In genomic region chr15:100383302-100384107, GRCh38 we compare ENCODE assay signal across 8 cellular contexts. TPM values are rescaled to one million over a fixed set of nuclear protein-coding genes. Genes with fewer than 3 reads are reported as not detected.
DNase-seq lines count a peak whose midpoint lies in the region; ATAC-seq, FAIRE-seq and TF ChIP-seq lines count a peak whose summit lies in the region.

No MANE protein-coding gene starts in this region.

- peaks cover 26% of the 10 kb centered on the region for H3K9me3 ChIP-seq in MG63

- peak; percentile 21 for TF ChIP-seq CTCF in AG09309 (IDR thresholded peaks at IDR 0.05; ENCODE audit: control insufficient read depth, insufficient read depth, low read depth, low read length, missing control alignments)
- peak; percentile 34 for TF ChIP-seq CTCF in fibroblast of villous mesenchyme (IDR thresholded peaks at IDR 0.05; ENCODE audit: insufficient read depth, low read depth, low read length)
- no peak for TF ChIP-seq CTCF in GM13976 (IDR thresholded peaks at IDR 0.05; ENCODE audit: borderline replicate concordance, control extremely low read depth, extremely low read depth, insufficient read depth, missing control alignments)

- in situ Hi-C loops in G401 (cut with HindIII; ENCODE audit: low sequenced_read_pairs) (no loop called here), GM13976 (cut with MboI; ENCODE audit: low sequenced_read_pairs, unreplicated experiment) (no loop called here)

- H3K27me3 ChIP-seq in MG63, result no peaks in the 10 kb centered on the region

- peaks cover 35% of the 10 kb centered on the region for H3K36me3 ChIP-seq in MG63

- no peak for FAIRE-seq in GM19239 (lab: Jason Lieb, UNC)

- H3K4me3 ChIP-seq in AG09309 (ENCODE audit: control insufficient read depth, low read depth, low read length) (no peak overlapping the region), fibroblast of villous mesenchyme (ENCODE audit: low read depth, low read length) (no peak overlapping the region), MG63 (no peak overlapping the region)

- ATAC-seq in stimulated activated naive CD8-positive, alpha-beta T cell treated with anti-CD3 and anti-CD28 coated beads, Interleukin-15, Interleukin-2, amounts not matched to agents 100 U/mL and 50 U/mL, for 24 hours, result no peak

- DNase-seq in AG09309 (ENCODE audit: low read depth) (no peak), G401 (ENCODE audit: low spot score) (peak; percentile 30), OCI-M1 (lab: John Stamatoyannopoulos, UW) (peak; percentile 36), fibroblast of villous mesenchyme (ENCODE audit: low read depth) (peak; percentile 11), MG63 (no peak), GM19239 (ENCODE audit: insufficient read length, low spot score) (no peak), GM13976 (ENCODE audit: low spot score) (no peak)
- DNase-seq in stimulated activated naive CD8-positive, alpha-beta T cell treated with anti-CD3 and anti-CD28 coated beads, Interleukin-15, Interleukin-2, amounts not matched to agents 100 U/mL and 50 U/mL, for 24 hours, result peak; percentile 10

RNA-seq across cellular contexts. Expression of gene ADAMTS17, which starts 41.7 kb away (rescaled TPM):
- total RNA-seq in G401 (2014; rRNA removed; shearing (Covaris generic)), result 1.3 TPM in 1 of 2 replicates, not detected in the other
- under 0.01 and 0.32 TPM in 2 replicates for total RNA-seq in fibroblast of villous mesenchyme
- total RNA-seq in MG63 (2014; rRNA removed; shearing (Covaris generic); ENCODE audit: low replicate concordance), result 3.8 TPM in 1 of 2 replicates, not detected in the other

Comparison
In these comparisons a context has a peak if more than half of its experiments do, and no peak if none do; other contexts are left out.
1. DNase-seq: peak in G401 (single experiment), OCI-M1 (single experiment), fibroblast of villous mesenchyme (single experiment) and stimulated activated naive CD8-positive, alpha-beta T cell treated with anti-CD3 and anti-CD28 coated beads, Interleukin-15, Interleukin-2, amounts not matched to agents 100 U/mL and 50 U/mL, for 24 hours (single experiment); none in AG09309 (single experiment), MG63 (single experiment), GM19239 (single experiment) and GM13976 (single experiment).